18 cellular contexts compared by ENCODE assay signal in genomic region chr12:112180422-112180821, GRCh38.
"Had no signal": no experiment of that assay in that cellular context is flagged by ENCODE, and none has a peak within 500 bp of the region (broad histone marks: within the 10 kb centered on the region; RNA-seq: fewer than 3 reads in every experiment).

No MANE protein-coding gene starts in this region.

- H3K4me1 Mint-ChIP-seq: activated naive CD4-positive, alpha-beta T cell treated with anti-CD3 and anti-CD28 coated beads, Interleukin-2, amount 50 U/mL, for 24 hours; natural killer cell had no signal

- H3K27ac ChIP-seq: brain microvascular endothelial cell, foreskin keratinocyte, thoracic aorta had no signal

- FAIRE-seq: small intestine had no signal

- H3K4me3 Mint-ChIP-seq: activated naive CD4-positive, alpha-beta T cell treated with anti-CD3 and anti-CD28 coated beads, Interleukin-2, amount 50 U/mL, for 24 hours; natural killer cell; T-helper 2 cell treated with Interferon-gamma antibody and Interleukin-4, amounts not matched to agents 5 μg/mL and 100 μg/mL, for 36 hours had no signal

- H3K9me3 Mint-ChIP-seq: activated naive CD4-positive, alpha-beta T cell treated with anti-CD3 and anti-CD28 coated beads, Interleukin-2, amount 50 U/mL, for 24 hours; natural killer cell; T-helper 2 cell treated with Interferon-gamma antibody and Interleukin-4, amounts not matched to agents 5 μg/mL and 100 μg/mL, for 36 hours had no signal

- ATAC-seq: natural killer cell; stimulated activated naive CD8-positive, alpha-beta T cell treated with anti-CD3 and anti-CD28 coated beads, Interleukin-15, Interleukin-2, amounts not matched to agents 100 U/mL and 50 U/mL, for 24 hours had no signal

- H3K36me3 Mint-ChIP-seq: activated naive CD4-positive, alpha-beta T cell treated with anti-CD3 and anti-CD28 coated beads, Interleukin-2, amount 50 U/mL, for 24 hours; natural killer cell had no signal

- H3K27me3 ChIP-seq: brain microvascular endothelial cell, foreskin keratinocyte had no signal

- H3K4me3 ChIP-seq: thoracic aorta had no signal

- DNase-seq: activated CD4-positive, alpha-beta T cell treated with anti-CD3 and anti-CD28 coated beads, Interleukin-2, amount 50 U/mL, for 48 hours; activated effector memory CD4-positive, alpha-beta T cell treated with Interleukin-2 at 50 U/mL for 16 hours; brain microvascular endothelial cell; cortex of kidney; effector CD8-positive, alpha-beta T cell; foreskin keratinocyte; glutamatergic neuron; hypothalamus; mesenchymal stem cell; natural killer cell; retina; small intestine; stimulated activated CD4-positive, alpha-beta T cell treated with anti-CD3 and anti-CD28 coated beads, Interleukin-4, amount 100 ng/mL, for 4 hours; stimulated activated CD8-positive, alpha-beta memory T cell treated with anti-CD3 and anti-CD28 coated beads, Interleukin-4, amount 100 ng/mL, for 48 hours; stimulated activated naive CD8-positive, alpha-beta T cell treated with anti-CD3 and anti-CD28 coated beads, Interleukin-15, Interleukin-2, amounts not matched to agents 100 U/mL and 50 U/mL, for 24 hours had no signal

- H3K4me1 ChIP-seq: foreskin keratinocyte had no signal

- H3K9me3 ChIP-seq: thoracic aorta had no signal

- H3K27me3 Mint-ChIP-seq: activated naive CD4-positive, alpha-beta T cell treated with anti-CD3 and anti-CD28 coated beads, Interleukin-2, amount 50 U/mL, for 24 hours had no signal

- H3K27ac Mint-ChIP-seq: activated naive CD4-positive, alpha-beta T cell treated with anti-CD3 and anti-CD28 coated beads, Interleukin-2, amount 50 U/mL, for 24 hours; natural killer cell; T-helper 2 cell treated with Interferon-gamma antibody and Interleukin-4, amounts not matched to agents 5 μg/mL and 100 μg/mL, for 36 hours had no signal
